In genomic region chr20:5784735-5785134, GRCh38 we compare ENCODE assay signal across 1 cellular context.
A peak's percentile ranks its signal among the peaks of the same experiment; 100 is the strongest.
TF ChIP-seq lines count a peak whose summit lies in the region.

No MANE protein-coding gene starts in this region.

TF ChIP-seq in K562, 482 proteins besides CTCF, POLR2A, EP300 and RAD21 (continued from another document and continues in another):
- TF ChIP-seq NR4A1 (CRISPR knock-in tag; IDR thresholded peaks at IDR 0.05) (no peak), NR4A1 (tag; IDR thresholded peaks at IDR 0.05) (no peak), ZNF134 (CRISPR knock-in tag; conservative IDR thresholded peaks at IDR 0.05) (no peak), ZZZ3 (IDR thresholded peaks at IDR 0.05) (no peak), POLR2B (IDR thresholded peaks at IDR 0.05; ENCODE audit: low read depth, partially characterized antibody) (no peak), STAT5B (CRISPR knock-in tag; IDR thresholded peaks at IDR 0.05) (no peak), ZNF639 (CRISPR knock-in tag; conservative IDR thresholded peaks at IDR 0.05 in 1 of 2, IDR thresholded peaks at IDR 0.05 in 1 of 2) (no peak), THAP7 (CRISPR knock-in tag; IDR thresholded peaks at IDR 0.05) (no peak), CHAMP1 (IDR thresholded peaks at IDR 0.05) (peak; percentile 62; the same call in 1 of the 2 replicates), HSF4 (CRISPR knock-in tag; IDR thresholded peaks at IDR 0.05; ENCODE audit: borderline replicate concordance) (no peak), RBM15 (IDR thresholded peaks at IDR 0.05; ENCODE audit: insufficient read depth, low read length) (no peak), ZNF395 (CRISPR knock-in tag; IDR thresholded peaks at IDR 0.05) (peak; percentile 69; the same call in 1 of the 2 replicates), BCOR (IDR thresholded peaks at IDR 0.05) (0 out of 2 replicates have a peak, but pooled peaks have one; percentile 38), PHTF2 (CRISPR knock-in tag; IDR thresholded peaks at IDR 0.05) (no peak), ARID2 (IDR thresholded peaks at IDR 0.05) (no peak), DPF2 (IDR thresholded peaks at IDR 0.05) (peak; percentile 92), ZNF830 (CRISPR knock-in tag; IDR thresholded peaks at IDR 0.05) (no peak), RAD51 (IDR thresholded peaks at IDR 0.05; ENCODE audit: borderline replicate concordance, low read depth) (0 out of 2 replicates have a peak, but pooled peaks have one; percentile 17), MLLT1 (IDR thresholded peaks at IDR 0.05) (no peak), SMAD3 (CRISPR knock-in tag; conservative IDR thresholded peaks at IDR 0.05) (no peak), MAFK (IDR thresholded peaks at IDR 0.05; ENCODE audit: low read length) (no peak), NUFIP1 (IDR thresholded peaks at IDR 0.05; ENCODE audit: partially characterized antibody) (no peak), CREM (IDR thresholded peaks at IDR 0.05; ENCODE audit: low read depth) (0 out of 2 replicates have a peak, but pooled peaks have one; percentile 58), CTBP1 (IDR thresholded peaks at IDR 0.05; ENCODE audit: borderline replicate concordance) (peak; percentile 76; the same call in 1 of the 2 replicates), ETS1 (conservative IDR thresholded peaks at IDR 0.05; ENCODE audit: control insufficient read depth, low read depth, low read length) (no peak), ELK3 (CRISPR knock-in tag; IDR thresholded peaks at IDR 0.05) (no peak), FOXK1 (CRISPR knock-in tag; IDR thresholded peaks at IDR 0.05; ENCODE audit: borderline replicate concordance) (peak; percentile 54; the same call in 1 of the 2 replicates), BMI1 (IDR thresholded peaks at IDR 0.05; ENCODE audit: low read length) (no peak), L3MBTL2 (IDR thresholded peaks at IDR 0.05) (peak; percentile 95), ZNF77 (CRISPR knock-in tag; IDR thresholded peaks at IDR 0.05) (no peak), CSDE1 (IDR thresholded peaks at IDR 0.05) (no peak), ZNF408 (CRISPR knock-in tag; IDR thresholded peaks at IDR 0.05; ENCODE audit: low read depth) (no peak), CHCHD3 (CRISPR knock-in tag; IDR thresholded peaks at IDR 0.05) (no peak), ZNF277 (CRISPR knock-in tag; IDR thresholded peaks at IDR 0.05; ENCODE audit: borderline replicate concordance) (no peak), CLOCK (CRISPR knock-in tag; IDR thresholded peaks at IDR 0.05; ENCODE audit: borderline replicate concordance) (no peak), RCOR1 (IDR thresholded peaks at IDR 0.05; ENCODE audit: borderline replicate concordance in 1 of 2, low read depth in 2 of 2, low read length in 2 of 2) (peak in 1 of 2 experiments; percentile 79; a peak in 3 of 4 replicates), TEAD2 (tag; IDR thresholded peaks at IDR 0.05) (no peak), ZFP36 (IDR thresholded peaks at IDR 0.05; ENCODE audit: low read depth, low read length, partially characterized antibody) (no peak), YY1 (IDR thresholded peaks at IDR 0.05; ENCODE audit: borderline replicate concordance in 1 of 3, control insufficient read depth in 1 of 3, extremely low read depth in 1 of 3, insufficient read depth in 3 of 3, insufficient read length in 1 of 3, insufficient replicate concordance in 2 of 3, low read depth in 1 of 3, low read length in 2 of 3) (no peak), LCOR (CRISPR knock-in tag; IDR thresholded peaks at IDR 0.05) (0 out of 2 replicates have a peak, but pooled peaks have one; percentile 56), TAF7 (tag; IDR thresholded peaks at IDR 0.05) (no peak), ZNF3 (CRISPR knock-in tag; IDR thresholded peaks at IDR 0.05) (no peak), ZNF224 (CRISPR knock-in tag; IDR thresholded peaks at IDR 0.05) (no peak), MAX (CRISPR knock-in tag; IDR thresholded peaks at IDR 0.05) (peak; percentile 70), ZNF695 (CRISPR knock-in tag; IDR thresholded peaks at IDR 0.05) (no peak), TFE3 (CRISPR knock-in tag; IDR thresholded peaks at IDR 0.05) (no peak), E2F5 (CRISPR knock-in tag; IDR thresholded peaks at IDR 0.05) (no peak), SMAD2 (IDR thresholded peaks at IDR 0.05; ENCODE audit: low read depth, low read length) (no peak), FOXK2 (conservative IDR thresholded peaks at IDR 0.05 in 1 of 2, IDR thresholded peaks at IDR 0.05 in 1 of 2; ENCODE audit: low read depth in 2 of 2) (peak; percentile 94 to 98), ZNF444 (CRISPR knock-in tag; IDR thresholded peaks at IDR 0.05) (no peak), TEAD4 (IDR thresholded peaks at IDR 0.05; ENCODE audit: low read length) (peak; percentile 94), TEAD4 (CRISPR knock-in tag; IDR thresholded peaks at IDR 0.05; ENCODE audit: borderline replicate concordance) (no peak)
